Comparison of ENCODE assay signal across 8 cellular contexts in the genomic region with DNA sequence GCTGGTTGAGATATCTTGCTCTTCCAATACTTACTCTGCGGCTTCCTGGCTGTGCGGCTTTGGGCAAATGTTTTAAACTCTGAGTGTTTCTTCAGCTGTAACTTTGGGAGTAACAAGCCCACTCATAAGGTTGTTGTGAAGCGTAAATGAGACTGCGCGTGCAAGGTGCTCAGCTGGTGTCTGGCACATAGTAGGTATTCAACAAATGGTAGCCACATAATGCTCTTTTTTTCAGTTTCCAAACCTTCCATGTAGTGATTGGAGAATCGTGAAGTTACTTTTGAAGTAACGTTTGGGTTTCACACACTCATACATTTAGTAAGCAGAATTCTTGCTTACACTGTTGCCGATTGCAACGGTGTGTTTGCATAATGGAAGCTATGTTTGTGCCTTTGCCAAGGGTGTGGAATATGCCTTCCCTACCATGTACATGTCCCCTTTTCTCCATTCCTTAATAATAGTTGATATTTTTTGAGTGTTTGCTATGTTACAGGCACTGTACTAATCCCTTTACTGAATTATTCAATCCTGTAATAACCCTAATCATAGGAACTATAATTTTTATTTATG. TPM values are rescaled to one million over a fixed set of nuclear protein-coding genes. Genes with fewer than 3 reads are reported as not detected.
DNase-seq lines count a peak whose midpoint lies in the region; ATAC-seq and TF ChIP-seq lines count a peak whose summit lies in the region.

No MANE protein-coding gene starts in this region.

- H3K27me3 ChIP-seq in kidney epithelial cell (ENCODE audit: control insufficient read depth, insufficient read depth, low read length) (no peaks in the 10 kb centered on the region), testis (no peaks in the 10 kb centered on the region)

- H3K9me3 Mint-ChIP-seq in activated CD4-positive, alpha-beta T cell treated with anti-CD3 and anti-CD28 coated beads, Interleukin-2, amount 10 ng/mL, durations not matched to agents 7 days and 5 days, result no peaks in the 10 kb centered on the region
- no peaks in the 10 kb centered on the region for H3K9me3 Mint-ChIP-seq in activated naive CD8-positive, alpha-beta T cell treated with anti-CD3 and anti-CD28 coated beads, Interleukin-2, amount 50 U/mL, for 24 hours

- no peak for ATAC-seq in activated naive CD8-positive, alpha-beta T cell treated with anti-CD3 and anti-CD28 coated beads, Interleukin-2, amount 50 U/mL, for 24 hours

- DNase-seq in activated CD4-positive, alpha-beta T cell treated with anti-CD3 and anti-CD28 coated beads, Interleukin-2, amount 10 ng/mL, durations not matched to agents 7 days and 5 days, result no peak
- DNase-seq in activated CD4-positive, alpha-beta T cell treated with anti-CD3 and anti-CD28 coated beads, Interleukin-2, amount 50 U/mL, for 4 hours, result no peak
- no peak for DNase-seq in activated naive CD8-positive, alpha-beta T cell treated with anti-CD3 and anti-CD28 coated beads, Interleukin-2, amount 50 U/mL, for 24 hours
- no peak for DNase-seq in kidney epithelial cell (ENCODE audit: low read depth)
- DNase-seq in testis, result no peak
- DNase-seq in Ammon's horn (ENCODE audit: low spot score), result no peak
- no peak for DNase-seq in 8988T
- DNase-seq in NOMO-1 treated with dmso at 0.1 percent for 144 hours (lab: John Stamatoyannopoulos, UW; ENCODE audit: unreplicated experiment), result no peak

- H3K4me3 ChIP-seq in kidney epithelial cell (ENCODE audit: low read depth, low read length) (peak overlapping the region; percentile 84), testis (peak overlapping the region; percentile 77 to 93)

- no peaks in the 10 kb centered on the region for H3K36me3 ChIP-seq in kidney epithelial cell (ENCODE audit: control insufficient read depth, insufficient read depth, low read length)
- no peaks in the 10 kb centered on the region for H3K36me3 ChIP-seq in testis (ENCODE audit: low read depth, missing control alignments)

- 9 to 13% methylated on average over 9 of the region's 9 CpGs for WGBS in testis, 2 donors

- TF ChIP-seq CTCF in kidney epithelial cell (IDR thresholded peaks at IDR 0.05; ENCODE audit: insufficient read depth, low read length, poor library complexity, severe bottlenecking) (no peak), testis (IDR thresholded peaks at IDR 0.05) (no peak)

- H3K9me3 ChIP-seq in testis, result no peaks in the 10 kb centered on the region

- peaks cover 43% of the 10 kb centered on the region for H3K4me1 Mint-ChIP-seq in activated CD4-positive, alpha-beta T cell treated with anti-CD3 and anti-CD28 coated beads, Interleukin-2, amount 10 ng/mL, durations not matched to agents 7 days and 5 days
- H3K4me1 Mint-ChIP-seq in activated naive CD8-positive, alpha-beta T cell treated with anti-CD3 and anti-CD28 coated beads, Interleukin-2, amount 50 U/mL, for 24 hours, result peaks cover 32% of the 10 kb centered on the region

- intact Hi-C loops in testis (cut with DNase I; ENCODE audit: low total_unique reads), result loop anchor here (10.0 kb wide), 2 partner anchors 157 to 387 kb away; a partner anchor contains a TSS

- TF ChIP-seq POLR2A in testis (IDR thresholded peaks at IDR 0.05), result no peak

- peak overlapping the region; percentile 87 to 88 for H3K27ac ChIP-seq in testis

- peak overlapping the region; percentile 95 for H3K4me3 Mint-ChIP-seq in activated CD4-positive, alpha-beta T cell treated with anti-CD3 and anti-CD28 coated beads, Interleukin-2, amount 10 ng/mL, durations not matched to agents 7 days and 5 days
- peak overlapping the region; percentile 90 for H3K4me3 Mint-ChIP-seq in activated naive CD8-positive, alpha-beta T cell treated with anti-CD3 and anti-CD28 coated beads, Interleukin-2, amount 50 U/mL, for 24 hours

- no peaks in the 10 kb centered on the region for H3K27me3 Mint-ChIP-seq in activated CD4-positive, alpha-beta T cell treated with anti-CD3 and anti-CD28 coated beads, Interleukin-2, amount 10 ng/mL, durations not matched to agents 7 days and 5 days
- H3K27me3 Mint-ChIP-seq in activated naive CD8-positive, alpha-beta T cell treated with anti-CD3 and anti-CD28 coated beads, Interleukin-2, amount 50 U/mL, for 24 hours, result peaks cover 2% of the 10 kb centered on the region

- H3K27ac Mint-ChIP-seq in activated CD4-positive, alpha-beta T cell treated with anti-CD3 and anti-CD28 coated beads, Interleukin-2, amount 10 ng/mL, durations not matched to agents 7 days and 5 days, result peak overlapping the region; percentile 95
- H3K27ac Mint-ChIP-seq in activated naive CD8-positive, alpha-beta T cell treated with anti-CD3 and anti-CD28 coated beads, Interleukin-2, amount 50 U/mL, for 24 hours, result peak overlapping the region; percentile 97

- peaks cover 7% of the 10 kb centered on the region for H3K36me3 Mint-ChIP-seq in activated CD4-positive, alpha-beta T cell treated with anti-CD3 and anti-CD28 coated beads, Interleukin-2, amount 10 ng/mL, durations not matched to agents 7 days and 5 days (ENCODE audit: low read depth)
- peaks cover 7% of the 10 kb centered on the region for H3K36me3 Mint-ChIP-seq in activated naive CD8-positive, alpha-beta T cell treated with anti-CD3 and anti-CD28 coated beads, Interleukin-2, amount 50 U/mL, for 24 hours (ENCODE audit: low read depth)

- CTCF ChIA-PET in activated CD4-positive, alpha-beta T cell treated with anti-CD3 and anti-CD28 coated beads, Interleukin-2, amount 10 ng/mL, durations not matched to agents 7 days and 5 days (lab: Charles Lee), result interaction anchor here (0.6 to 1.4 kb wide), 2 partner anchors 12 to 60 kb away, joined by 3 read pairs; no protein-coding TSS in a partner anchor

- no peaks in the 10 kb centered on the region for H3K4me1 ChIP-seq in testis

- POLR2A ChIA-PET in activated CD4-positive, alpha-beta T cell treated with anti-CD3 and anti-CD28 coated beads, Interleukin-2, amount 10 ng/mL, durations not matched to agents 7 days and 5 days (lab: Charles Lee), result no interaction called here

RNA-seq across cellular contexts. Expression of a gene that starts 0.8 kb away (rescaled TPM):
- total RNA-seq in activated CD4-positive, alpha-beta T cell treated with anti-CD3 and anti-CD28 coated beads, Interleukin-2, amount 10 ng/mL, durations not matched to agents 7 days and 5 days, result 10 to 100 TPM; 14.1 to 14.7 TPM
- 28.2 and 40.7 TPM in 2 replicates for total RNA-seq in kidney epithelial cell
- 10 to 100 TPM; 39.0 to 53.6 TPM for total RNA-seq in testis
- polyA plus RNA-seq in testis (ENCODE audit: insufficient read depth, low read depth, low replicate concordance), result 81.7 TPM
